ENCODE assay signal across 8 cellular contexts in genomic region chr2:3379647-3380534, GRCh38. TPM values are rescaled to one million over a fixed set of nuclear protein-coding genes. Genes with fewer than 3 reads are reported as not detected.
DNase-seq lines count a peak whose midpoint lies in the region; ATAC-seq and TF ChIP-seq lines count a peak whose summit lies in the region.

TRAPPC12 (plus strand) TSS chr2:3379694; CDS start chr2:3387624, 7,930 bp downstream.

- intact Hi-C loops in CD8-positive, alpha-beta T cell (cut with DNase I, micrococcal nuclease): loop anchor here (1.0 to 5.0 kb wide), 5 partner anchors 139 to 768 kb away; partner anchors contain the start of genes ADI1 (in 2 of the 2), RNASEH1 (in 1 of the 2) and RPS7 (in 1 of the 2)

- H3K4me1 ChIP-seq in CD8-positive, alpha-beta T cell (ENCODE audit: insufficient read depth, low read length): peaks cover 29% of the 10 kb centered on the region
- peaks cover 14% of the 10 kb centered on the region for H3K4me1 ChIP-seq in endocrine pancreas (ENCODE audit: control insufficient read depth, insufficient read depth, low read length)

- H3K36me3 Mint-ChIP-seq in CD8-positive, alpha-beta T cell: peaks cover 31% of the 10 kb centered on the region

- ATAC-seq in CD8-positive, alpha-beta T cell: peak; percentile 79
- ATAC-seq in GM19372 (IDR thresholded peaks at IDR 0.05; ENCODE audit: low read depth, unreplicated experiment): peak; percentile 62
- peak; percentile 67 for ATAC-seq in HG03558 (IDR thresholded peaks at IDR 0.05; ENCODE audit: extremely low read depth, unreplicated experiment)

- peak within 1 kb of the TSS; percentile 97 for H3K4me3 Mint-ChIP-seq in CD8-positive, alpha-beta T cell

- H3K27me3 ChIP-seq in CD8-positive, alpha-beta T cell (ENCODE audit: insufficient read depth, low read length): no peaks in the 10 kb centered on the region
- no peaks in the 10 kb centered on the region for H3K27me3 ChIP-seq in endocrine pancreas (ENCODE audit: control insufficient read depth, insufficient read depth, low read length)

- peak within 1 kb of the TSS; percentile 97 for H3K9ac ChIP-seq in endocrine pancreas (ENCODE audit: control insufficient read depth, insufficient read depth, low read length)

- peaks cover 67% of the 10 kb centered on the region for H3K4me1 Mint-ChIP-seq in CD8-positive, alpha-beta T cell (ENCODE audit: low read depth)

- peak within 1 kb of the TSS; percentile 95 for H3K27ac ChIP-seq in CD8-positive, alpha-beta T cell (ENCODE audit: low read depth, low read length)

- no peaks in the 10 kb centered on the region for H3K9me3 Mint-ChIP-seq in CD8-positive, alpha-beta T cell

- TF ChIP-seq CTCF in CD8-positive, alpha-beta T cell (IDR thresholded peaks at IDR 0.05): peak; percentile 24

- peak within 1 kb of the TSS; percentile 88 for H3K4me3 ChIP-seq in CD8-positive, alpha-beta T cell (ENCODE audit: low read depth, low read length)
- H3K4me3 ChIP-seq in endocrine pancreas (ENCODE audit: control insufficient read depth, insufficient read depth, low read length): peak within 1 kb of the TSS; percentile 54

- peak within 1 kb of the TSS; percentile 99 for H3K27ac Mint-ChIP-seq in CD8-positive, alpha-beta T cell

- POLR2A ChIA-PET in CD8-positive, alpha-beta T cell (lab: Charles Lee): interaction anchor here (1.1 to 4.0 kb wide), 3 partner anchors 139 to 194 kb away, joined by 6 to 22 read pairs (median 6); partner anchors contain the start of gene RNASEH1

- no peaks in the 10 kb centered on the region for H3K27me3 Mint-ChIP-seq in CD8-positive, alpha-beta T cell (ENCODE audit: low read depth)

- H3K9me3 ChIP-seq in CD8-positive, alpha-beta T cell (ENCODE audit: low read length): no peaks in the 10 kb centered on the region
- no peaks in the 10 kb centered on the region for H3K9me3 ChIP-seq in endocrine pancreas (ENCODE audit: control insufficient read depth, low read length)

- no peaks in the 10 kb centered on the region for H3K36me3 ChIP-seq in CD8-positive, alpha-beta T cell (ENCODE audit: insufficient read depth, low read length)
- H3K36me3 ChIP-seq in endocrine pancreas (ENCODE audit: control insufficient read depth, insufficient read depth, low read length): no peaks in the 10 kb centered on the region

- DNase-seq in CD8-positive, alpha-beta T cell: peak; percentile 86 to 95 (median 92)
- DNase-seq in NOMO-1 treated with DMSO at 0.1 percent for 48 hours (lab: John Stamatoyannopoulos, UW; ENCODE audit: unreplicated experiment) (peak; percentile 81), mesenteric fat pad (ENCODE audit: low spot score) (peak; percentile 97)
- DNase-seq in activated CD8-positive, alpha-beta memory T cell treated with anti-CD3 and anti-CD28 coated beads for 48 hours (ENCODE audit: low read depth in 2 of 3, low spot score in 2 of 3): peak; percentile 72 to 89 (median 75)
- DNase-seq in stimulated activated CD8-positive, alpha-beta memory T cell treated with anti-CD3 and anti-CD28 coated beads, Interleukin-15, amount 100 ng/mL, for 4 hours (ENCODE audit: low read depth in 2 of 2): peak; percentile 87

- CTCF ChIA-PET in CD8-positive, alpha-beta T cell (lab: Charles Lee): interaction anchor here (0.7 to 1.4 kb wide), 3 partner anchors 14 to 45 kb away, joined by 3 to 5 read pairs (median 4); no protein-coding TSS in a partner anchor

RNA-seq across cellular contexts. Expression of gene TRAPPC12, which starts in this region (rescaled TPM):
- 10 to 100 TPM; 33.3 to 35.1 TPM for total RNA-seq in CD8-positive, alpha-beta T cell
- 78.9 TPM for total RNA-seq in mesenteric fat pad

Comparison
In these comparisons a context has a peak if more than half of its experiments do, and no peak if none do; other contexts are left out.
1. Peak in every context shown above with its lines: DNase-seq, ATAC-seq, H3K4me3 ChIP-seq and H3K27ac ChIP-seq.